In the genomic region with DNA sequence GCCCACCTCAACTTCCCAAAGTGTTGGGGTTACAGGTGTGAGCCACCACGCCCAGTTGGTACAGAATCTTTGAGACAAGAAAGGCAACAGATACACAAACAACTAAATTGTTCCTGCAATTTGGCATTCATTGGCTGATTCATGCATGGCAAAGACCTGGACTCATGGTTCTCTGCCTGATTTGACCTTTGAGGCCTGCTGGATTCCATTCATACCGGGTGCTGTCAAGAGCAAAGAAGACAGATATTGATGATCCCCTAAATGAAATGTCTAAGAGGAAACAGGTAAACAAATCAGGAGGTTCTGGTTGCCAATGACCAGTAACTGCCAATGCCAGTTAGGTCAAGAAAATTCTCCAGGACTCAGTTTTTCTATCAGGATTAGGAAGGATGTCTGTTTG, we compare ENCODE assay signal across 19 cellular contexts. TPM values are rescaled to one million over a fixed set of nuclear protein-coding genes. Genes with fewer than 3 reads are reported as not detected.
DNase-seq lines count a peak whose midpoint lies in the region; ATAC-seq and TF ChIP-seq lines count a peak whose summit lies in the region.
"Had no signal": no experiment of that assay in that cellular context is flagged by ENCODE, and none has a peak within 500 bp of the region (broad histone marks: within the 10 kb centered on the region; RNA-seq: fewer than 3 reads in every experiment).

No MANE protein-coding gene starts in this region.

- H3K14ac ChIP-seq in mesenchymal stem cell (ENCODE audit: low read length in 2 of 2) = no peak overlapping the region

- H2AFZ ChIP-seq in mesenchymal stem cell (ENCODE audit: low read depth, low read length) = no peak overlapping the region

- H3K4me3 ChIP-seq in HUES48 (ENCODE audit: low read depth, low read length) (no peak overlapping the region), HUES64 (ENCODE audit: low read length) (no peak overlapping the region), endodermal cell (ENCODE audit: low read length) (no peak overlapping the region), mesenchymal stem cell (ENCODE audit: insufficient read depth in 1 of 2, low read depth in 1 of 2, low read length in 2 of 2) (no peak overlapping the region)
- H3K4me3 ChIP-seq: BLaER1 had no signal

- H3K4me3 Mint-ChIP-seq in endodermal cell (no peak overlapping the region), progenitor cell of endocrine pancreas (ENCODE audit: low read depth) (no peak overlapping the region)
- H3K4me3 Mint-ChIP-seq: CD14-positive monocyte; CD4-positive, CD25-positive, alpha-beta regulatory T cell; CD8-positive, alpha-beta T cell had no signal

- no peak overlapping the region for H3K27ac Mint-ChIP-seq in endodermal cell
- peak overlapping the region; percentile 34 for H3K27ac Mint-ChIP-seq in progenitor cell of endocrine pancreas
- H3K27ac Mint-ChIP-seq: CD4-positive, CD25-positive, alpha-beta regulatory T cell; CD8-positive, alpha-beta T cell had no signal

- H3K4me1 ChIP-seq in HUES48 (ENCODE audit: control insufficient read depth, insufficient read depth, low read length) = peaks cover 8% of the 10 kb centered on the region
- H3K4me1 ChIP-seq in HUES64 (ENCODE audit: insufficient read depth, low read length) = peaks cover 8% of the 10 kb centered on the region; the same call in 1 of the 2 replicates
- H3K4me1 ChIP-seq in endodermal cell (ENCODE audit: control insufficient read depth, insufficient read depth, low read length) = no peaks in the 10 kb centered on the region
- H3K4me1 ChIP-seq in mesenchymal stem cell (ENCODE audit: control insufficient read depth, insufficient read depth, low read depth, low read length) = peaks cover 1% of the 10 kb centered on the region
- H3K4me1 ChIP-seq: BE2C had no signal

- H3K36me3 Mint-ChIP-seq in endodermal cell (ENCODE audit: low read depth) (no peaks in the 10 kb centered on the region), progenitor cell of endocrine pancreas (ENCODE audit: insufficient read depth) (peaks cover 10% of the 10 kb centered on the region)
- H3K36me3 Mint-ChIP-seq: CD14-positive monocyte; CD8-positive, alpha-beta T cell had no signal

- no peak overlapping the region for H3K18ac ChIP-seq in mesenchymal stem cell (ENCODE audit: low read depth in 1 of 2, low read length in 2 of 2)

- H3K9me3 ChIP-seq in HUES48 (ENCODE audit: control insufficient read depth, insufficient read depth, low read length) (no peaks in the 10 kb centered on the region), HUES64 (ENCODE audit: insufficient read depth, low read depth, low read length) (no peaks in the 10 kb centered on the region), endodermal cell (ENCODE audit: control insufficient read depth, low read length) (no peaks in the 10 kb centered on the region), mesenchymal stem cell (ENCODE audit: control insufficient read depth, low read length) (no peaks in the 10 kb centered on the region)
- H3K9me3 ChIP-seq: BE2C, BLaER1, Caco-2 had no signal

- no peak overlapping the region for H2BK120ac ChIP-seq in mesenchymal stem cell (ENCODE audit: low read depth, low read length)

- H4K91ac ChIP-seq in mesenchymal stem cell (ENCODE audit: low read length) = no peak overlapping the region

- H3K36me3 ChIP-seq in HUES48 (ENCODE audit: control insufficient read depth, insufficient read depth, low read length) = no peaks in the 10 kb centered on the region
- no peaks in the 10 kb centered on the region for H3K36me3 ChIP-seq in HUES64 (ENCODE audit: insufficient read depth, low read length)
- H3K36me3 ChIP-seq in endodermal cell (ENCODE audit: control insufficient read depth, insufficient read depth, low read length) = no peaks in the 10 kb centered on the region
- H3K36me3 ChIP-seq in mesenchymal stem cell (ENCODE audit: control insufficient read depth in 1 of 2, insufficient read depth in 2 of 2, low read depth in 1 of 2, low read length in 2 of 2) = peaks cover 0 to 11% of the 10 kb centered on the region in 2 experiments
- H3K36me3 ChIP-seq: BE2C had no signal

- no peak for ATAC-seq in HG02610 (IDR thresholded peaks at IDR 0.05; ENCODE audit: unreplicated experiment)
- ATAC-seq: CD8-positive, alpha-beta T cell had no signal

- H2BK5ac ChIP-seq in mesenchymal stem cell (ENCODE audit: low read depth, low read length, poor library complexity, severe bottlenecking) = no peak overlapping the region

- H3K4me2 ChIP-seq in mesenchymal stem cell (ENCODE audit: low read length, poor library complexity, severe bottlenecking) = no peak overlapping the region
- H3K4me2 ChIP-seq: BLaER1 had no signal

- H2AK5ac ChIP-seq in mesenchymal stem cell (ENCODE audit: low read length, severe bottlenecking) = no peak overlapping the region

- no peak overlapping the region for H4K8ac ChIP-seq in mesenchymal stem cell (ENCODE audit: low read length)

- H3K27me3 ChIP-seq in HUES48 (ENCODE audit: control insufficient read depth, insufficient read depth, low read length) = no peaks in the 10 kb centered on the region
- H3K27me3 ChIP-seq in HUES64 (ENCODE audit: insufficient read depth, low read length) = no peaks in the 10 kb centered on the region
- H3K27me3 ChIP-seq in endodermal cell (ENCODE audit: control insufficient read depth, insufficient read depth, low read length, poor library complexity, severe bottlenecking) = no peaks in the 10 kb centered on the region
- H3K27me3 ChIP-seq in mesenchymal stem cell (ENCODE audit: control insufficient read depth in 1 of 2, insufficient read depth in 1 of 2, low read length in 2 of 2) = peaks cover 0 to 17% of the 10 kb centered on the region in 2 experiments
- H3K27me3 ChIP-seq: BE2C, BLaER1 had no signal

- no peak overlapping the region for H2BK12ac ChIP-seq in mesenchymal stem cell (ENCODE audit: low read length in 2 of 2)

- H2BK15ac ChIP-seq in mesenchymal stem cell (ENCODE audit: low read depth, poor library complexity, severe bottlenecking) = no peak overlapping the region

- H3K27ac ChIP-seq in HUES48 (ENCODE audit: low read depth, low read length) (peak overlapping the region; percentile 92), HUES64 (ENCODE audit: low read depth, low read length) (peak overlapping the region; percentile 42; the same call in 1 of the 2 replicates), endodermal cell (ENCODE audit: low read depth, low read length) (no peak overlapping the region), mesenchymal stem cell (ENCODE audit: low read length, poor library complexity, severe bottlenecking) (no peak overlapping the region)
- H3K27ac ChIP-seq: BLaER1 had no signal

- no peaks in the 10 kb centered on the region for H3K4me1 Mint-ChIP-seq in endodermal cell
- peaks cover 2% of the 10 kb centered on the region for H3K4me1 Mint-ChIP-seq in progenitor cell of endocrine pancreas (ENCODE audit: low read depth)
- H3K4me1 Mint-ChIP-seq: CD14-positive monocyte had no signal

- no peaks in the 10 kb centered on the region for H3K79me1 ChIP-seq in mesenchymal stem cell (replicated peaks; ENCODE audit: low read length, poor library complexity, severe bottlenecking)

- 88% methylated on average over 2 of the region's 2 CpGs for WGBS in HUES64
- 83 to 90% methylated on average over 2 of the region's 2 CpGs for WGBS in endodermal cell (ENCODE audit: insufficient coverage in 1 of 2, insufficient read length in 1 of 2), 2 experiments
- WGBS in mesenchymal stem cell = 69% methylated on average over 2 of the region's 2 CpGs

- H3K9ac ChIP-seq in HUES48 (ENCODE audit: low read depth, low read length) = no peak overlapping the region
- no peak overlapping the region for H3K9ac ChIP-seq in HUES64 (ENCODE audit: low read depth, low read length)
- H3K9ac ChIP-seq in endodermal cell (ENCODE audit: extremely low read depth, low read length, poor library complexity, severe bottlenecking) = no peak overlapping the region
- no peak overlapping the region for H3K9ac ChIP-seq in mesenchymal stem cell (ENCODE audit: low read length)
- H3K9ac ChIP-seq: BLaER1 had no signal

- H3K4ac ChIP-seq in mesenchymal stem cell (ENCODE audit: low read depth in 1 of 2, low read length in 2 of 2) = no peak overlapping the region

- peak; percentile 20 for DNase-seq in endodermal cell
- no peak for DNase-seq in progenitor cell of endocrine pancreas (ENCODE audit: low spot score, unreplicated experiment)
- no peak for DNase-seq in NCI-H187 treated with DMSO at 0.1 percent for 48 hours (lab: John Stamatoyannopoulos, UW)
- DNase-seq in mesenchymal stem cell = no peak
- DNase-seq: 8988T; ACHN; BE2C; C1 segment of cervical spinal cord; Calu3; CD4-positive, CD25-positive, alpha-beta regulatory T cell; CD8-positive, alpha-beta T cell; DMS79 treated with DMSO at 0.1 percent for 48 hours; GF-D8 had no signal

- no peak overlapping the region for H3K23ac ChIP-seq in mesenchymal stem cell (ENCODE audit: low read length in 2 of 2)

- H3K9me3 Mint-ChIP-seq in endodermal cell (no peaks in the 10 kb centered on the region), progenitor cell of endocrine pancreas (ENCODE audit: low read depth) (no peaks in the 10 kb centered on the region)
- H3K9me3 Mint-ChIP-seq: CD8-positive, alpha-beta T cell had no signal

- H3K27me3 Mint-ChIP-seq in endodermal cell (ENCODE audit: insufficient read depth) (no peaks in the 10 kb centered on the region), progenitor cell of endocrine pancreas (no peaks in the 10 kb centered on the region)
- H3K27me3 Mint-ChIP-seq: CD4-positive, CD25-positive, alpha-beta regulatory T cell had no signal

- TF ChIP-seq CTCF in endodermal cell (conservative IDR thresholded peaks at IDR 0.05) (no peak), progenitor cell of endocrine pancreas (IDR thresholded peaks at IDR 0.05; ENCODE audit: unreplicated experiment) (no peak)

RNA-seq across cellular contexts. Expression of a gene that starts 43.9 kb away (rescaled TPM):
- polyA plus RNA-seq in HUES64 (2013, experiment 1 of 2) = 17.6 TPM
- 20.2 TPM for polyA plus RNA-seq in HUES64 (2013, experiment 2 of 2)
- total RNA-seq in endodermal cell (10 to 100 TPM; 18.2 to 20.8 TPM), progenitor cell of endocrine pancreas (14.3 and 14.4 TPM in 2 replicates)
- 19.1 TPM for polyA plus RNA-seq in endodermal cell (2013, experiment 1 of 2)
- 17.8 TPM for polyA plus RNA-seq in endodermal cell (2013, experiment 2 of 2)
- polyA plus RNA-seq in mesenchymal stem cell (2013, experiment 1 of 2) = 5.3 TPM
- 5.5 TPM for polyA plus RNA-seq in mesenchymal stem cell (2013, experiment 2 of 2)

Comparison
In these comparisons a context has a peak if more than half of its experiments do, and no peak if none do; other contexts are left out.
1. H3K27ac ChIP-seq: peak in HUES48 (single experiment) and HUES64 (single experiment); none in endodermal cell (single experiment) and mesenchymal stem cell (single experiment).